ENCODE assay signal across 3 cellular contexts in genomic region chr2:97293687-97294086, GRCh38.
DNase-seq lines count a peak whose midpoint lies in the region; ATAC-seq, FAIRE-seq and TF ChIP-seq lines count a peak whose summit lies in the region.
"Not testable (repeated sequence)": the region's sequence is repeated elsewhere in the genome, so short reads cannot be mapped to it uniquely, and the experiment has no call there.

No MANE protein-coding gene starts in this region.

- not testable (repeated sequence) for H2BK120ac ChIP-seq in IMR-90 (ENCODE audit: low read depth, low read length)

- not testable (repeated sequence) for TF ChIP-seq CTCF in IMR-90 (conservative IDR thresholded peaks at IDR 0.05; ENCODE audit: low read depth, low read length); K562 (IDR thresholded peaks at IDR 0.05 in 2 of 3, conservative IDR thresholded peaks at IDR 0.05 in 1 of 3; ENCODE audit: insufficient read depth in 2 of 3, low read depth in 1 of 3, low read length in 3 of 3); HepG2 (CRISPR knock-in tag; IDR thresholded peaks at IDR 0.05)

- H3K56ac ChIP-seq in IMR-90 (ENCODE audit: extremely low read depth, insufficient read depth, low read length) = not testable (repeated sequence)

- not testable (repeated sequence) for H4K91ac ChIP-seq in IMR-90 (ENCODE audit: insufficient read depth, low read depth, low read length)

- H3K79me2 ChIP-seq in K562 (ENCODE audit: control insufficient read depth, insufficient read depth, low read length); HepG2 (ENCODE audit: insufficient read depth, low read length): not testable (repeated sequence)

- TF ChIP-seq RAD21 in IMR-90 (IDR thresholded peaks at IDR 0.05; ENCODE audit: low read length); K562 (CRISPR knock-in tag; conservative IDR thresholded peaks at IDR 0.05 in 1 of 2, IDR thresholded peaks at IDR 0.05 in 1 of 2); HepG2 (CRISPR knock-in tag; IDR thresholded peaks at IDR 0.05): not testable (repeated sequence)

- WGBS in IMR-90 (ENCODE audit: extremely low coverage in 2 of 2, insufficient read length in 1 of 2), 2 experiments = no CpG with 5 or more reads among the region's 1 CpG
- WGBS in K562 (ENCODE audit: insufficient coverage, low coverage, missing lambda C conversion rate) = 0% methylated on average over 1 of the region's 1 CpG
- 28% methylated on average over 1 of the region's 1 CpG for WGBS in HepG2 (ENCODE audit: low lambda C conversion rate)

- TF ChIP-seq POLR2A in IMR-90 (IDR thresholded peaks at IDR 0.05; ENCODE audit: low read depth, low read length); K562 (conservative IDR thresholded peaks at IDR 0.05); HepG2 (IDR thresholded peaks at IDR 0.05; ENCODE audit: insufficient read depth in 1 of 2, low read depth in 2 of 2, low read length in 2 of 2): not testable (repeated sequence)

- not testable (repeated sequence) for H3K4me3 ChIP-seq in IMR-90 (ENCODE audit: insufficient read depth, low read depth, low read length); K562; HepG2 (replicated peaks in 1 of 3; ENCODE audit: insufficient read depth in 1 of 3, low read depth in 2 of 3, low read length in 3 of 3)

- TF ChIP-seq EP300 in K562 (IDR thresholded peaks at IDR 0.05; ENCODE audit: low read length); HepG2 (IDR thresholded peaks at IDR 0.05; ENCODE audit: low read depth in 2 of 2, low read length in 2 of 2); HepG2 (CRISPR knock-in tag; IDR thresholded peaks at IDR 0.05; ENCODE audit: borderline replicate concordance): not testable (repeated sequence)

- not testable (repeated sequence) for H2AK9ac ChIP-seq in IMR-90 (replicated peaks; ENCODE audit: low read depth, low read length, poor library complexity)

- CTCF ChIA-PET in IMR-90 (lab: Yijun Ruan, JAX); K562 (lab: Yijun Ruan, JAX; ENCODE audit: low intra/inter-chr PET ratio); HepG2 (lab: Yijun Ruan, JAX; ENCODE audit: low intra/inter-chr PET ratio, low total read pairs): not testable (repeated sequence)

- not testable (repeated sequence) for H3K4ac ChIP-seq in IMR-90 (ENCODE audit: low read depth, low read length)

- intact Hi-C loops in IMR-90 (cut with micrococcal nuclease); K562 (cut with micrococcal nuclease); HepG2 (cut with micrococcal nuclease; ENCODE audit: unreplicated experiment): not testable (repeated sequence)

- H3K9me3 ChIP-seq in IMR-90 (ENCODE audit: control insufficient read depth, insufficient read depth, low read length); K562 (replicated peaks; ENCODE audit: control insufficient read depth, insufficient read depth, low read depth, low read length); HepG2 (ENCODE audit: low read length): not testable (repeated sequence)

- ATAC-seq in IMR-90 (ENCODE audit: low read depth); K562; HepG2: not testable (repeated sequence)

- not testable (repeated sequence) for H4K20me1 ChIP-seq in IMR-90 (ENCODE audit: insufficient read depth, low read length); K562 (replicated peaks; ENCODE audit: control insufficient read depth, insufficient read depth, low read length); HepG2 (ENCODE audit: insufficient read depth, low read length)

- H3K18ac ChIP-seq in IMR-90 (ENCODE audit: low read depth, low read length) = not testable (repeated sequence)

- not testable (repeated sequence) for H2AFZ ChIP-seq in IMR-90 (replicated peaks; ENCODE audit: low read length, poor library complexity); K562 (ENCODE audit: low read depth, low read length); HepG2 (ENCODE audit: low read length)

- not testable (repeated sequence) for H3K4me2 ChIP-seq in IMR-90 (ENCODE audit: low read depth, low read length); K562 (ENCODE audit: insufficient read depth, low read length); HepG2 (ENCODE audit: low read depth, low read length)

- H3K79me1 ChIP-seq in IMR-90 (ENCODE audit: low read depth in 1 of 2, low read length in 2 of 2) = not testable (repeated sequence)

- not testable (repeated sequence) for H3K9ac ChIP-seq in IMR-90 (ENCODE audit: low read depth, low read length); K562 (ENCODE audit: insufficient read depth in 1 of 2, low read depth in 2 of 2, low read length in 2 of 2); HepG2 (ENCODE audit: insufficient read depth, low read depth, low read length)

- H3K36me3 ChIP-seq in IMR-90 (ENCODE audit: control insufficient read depth, insufficient read depth, low read length); K562 (ENCODE audit: control insufficient read depth, insufficient read depth, low read length); HepG2 (replicated peaks in 1 of 2; ENCODE audit: control insufficient read depth in 1 of 2, insufficient read depth in 2 of 2, low read length in 2 of 2): not testable (repeated sequence)

- H3K9me1 ChIP-seq in IMR-90 (ENCODE audit: insufficient read depth, low read length); K562 (ENCODE audit: control insufficient read depth, insufficient read depth, low read length): not testable (repeated sequence)

- not testable (repeated sequence) for DNase-seq in IMR-90; K562 (ENCODE audit: extremely low read depth in 1 of 4, low spot score in 3 of 4); HepG2 (ENCODE audit: low spot score)

- not testable (repeated sequence) for H2BK20ac ChIP-seq in IMR-90 (ENCODE audit: low read depth, low read length)

- H4K8ac ChIP-seq in IMR-90 (ENCODE audit: low read depth in 2 of 2, low read length in 2 of 2) = not testable (repeated sequence)

- BruUV-seq in IMR-90 (replicated peaks; lab: Mats Ljungman, UMichigan); K562 (replicated peaks; lab: Mats Ljungman, UMichigan); HepG2 (replicated peaks; lab: Mats Ljungman, UMichigan): not testable (repeated sequence)

- H2BK15ac ChIP-seq in IMR-90 (ENCODE audit: low read depth, low read length) = not testable (repeated sequence)

- not testable (repeated sequence) for H3K14ac ChIP-seq in IMR-90 (replicated peaks; ENCODE audit: low read depth, low read length)

- FAIRE-seq in K562 (lab: Jason Lieb, UNC); HepG2 (lab: Jason Lieb, UNC): not testable (repeated sequence)

- in situ Hi-C loops in IMR-90 (cut with MboI; ENCODE audit: low sequenced_read_pairs); K562 (cut with MboI); HepG2 (cut with HindIII; ENCODE audit: extremely low pct_ligation_motif_present, low pct_unique_long_range_greater_than_20kb): not testable (repeated sequence)

- dilution Hi-C loops in IMR-90 (cut with HindIII; ENCODE audit: low sequenced_read_pairs, unreplicated experiment) = not testable (repeated sequence)

- not testable (repeated sequence) for H3K4me1 ChIP-seq in IMR-90 (ENCODE audit: control insufficient read depth, insufficient read depth, low read length); K562 (replicated peaks in 1 of 2; ENCODE audit: control insufficient read depth in 2 of 2, insufficient read depth in 2 of 2, low read length in 2 of 2); HepG2 (ENCODE audit: insufficient read depth, low read length)

- not testable (repeated sequence) for H3K23ac ChIP-seq in IMR-90 (ENCODE audit: low read depth, low read length)

- H3K27me3 ChIP-seq in IMR-90 (ENCODE audit: control insufficient read depth, insufficient read depth, low read length); K562 (ENCODE audit: control insufficient read depth in 2 of 2, insufficient read depth in 2 of 2, low read length in 2 of 2); HepG2 (ENCODE audit: control insufficient read depth in 1 of 2, insufficient read depth in 2 of 2, low read length in 2 of 2): not testable (repeated sequence)

- POLR2A ChIA-PET in IMR-90 (lab: Charles Lee; ENCODE audit: unreplicated experiment); K562 (lab: Yijun Ruan, JAX); HepG2 (lab: Yijun Ruan, JAX): not testable (repeated sequence)

- H3K27ac ChIP-seq in IMR-90 (ENCODE audit: insufficient read depth, low read length); K562 (ENCODE audit: extremely low read depth, low read depth, low read length); HepG2 (ENCODE audit: extremely low read length, insufficient read depth, low read length): not testable (repeated sequence)

- not testable (repeated sequence) for H4K5ac ChIP-seq in IMR-90 (ENCODE audit: low read depth, low read length)

- H2AK5ac ChIP-seq in IMR-90 (ENCODE audit: low read depth, low read length) = not testable (repeated sequence)

- not testable (repeated sequence) for H2BK5ac ChIP-seq in IMR-90 (ENCODE audit: low read depth, low read length, poor library complexity, severe bottlenecking)

TF ChIP-seq in IMR-90, 13 proteins besides CTCF, POLR2A, EP300 and RAD21:
- peak; percentile 63 for TF ChIP-seq MAFK (IDR thresholded peaks at IDR 0.05; ENCODE audit: low read depth, low read length)
TF ChIP-seq in IMR-90: peak in this region for 1; not testable (repeated sequence) for 12.

TF ChIP-seq in K562, 482 proteins besides CTCF, POLR2A, EP300 and RAD21:
- 0 out of 2 replicates have a peak, but pooled peaks have one; percentile 13 for TF ChIP-seq ZNF316 (IDR thresholded peaks at IDR 0.05)
- peak; percentile 21; the same call in 1 of the 2 replicates for TF ChIP-seq MAFK (IDR thresholded peaks at IDR 0.05; ENCODE audit: low read length)
- TF ChIP-seq MAFF (IDR thresholded peaks at IDR 0.05; ENCODE audit: low read length) = 0 out of 2 replicates have a peak, but pooled peaks have one; percentile 21

TF ChIP-seq in HepG2, 621 proteins besides CTCF, POLR2A, EP300 and RAD21:
- TF ChIP-seq MAFK (conservative IDR thresholded peaks at IDR 0.05 in 1 of 2, IDR thresholded peaks at IDR 0.05 in 1 of 2; ENCODE audit: low read length in 2 of 2) = peak; percentile 46 to 50
- TF ChIP-seq MAFF (IDR thresholded peaks at IDR 0.05; ENCODE audit: low read depth, low read length) = peak; percentile 62
